24 cellular contexts compared by ENCODE assay signal in genomic region chr11:14746857-14747256, GRCh38.
DNase-seq lines count a peak whose midpoint lies in the region; ATAC-seq and TF ChIP-seq lines count a peak whose summit lies in the region.
"Had no signal": no experiment of that assay in that cellular context is flagged by ENCODE, and none has a peak within 500 bp of the region (broad histone marks: within the 10 kb centered on the region; RNA-seq: fewer than 3 reads in every experiment).

No MANE protein-coding gene starts in this region.

- H3K4me1 ChIP-seq in spleen, result peaks cover 0 to 8% (median 3%) of the 10 kb centered on the region in 6 donors
- H3K4me1 ChIP-seq: left ventricle myocardium inferior, tibial nerve had no signal

- H3K9me3 ChIP-seq in spleen, result no peaks in the 10 kb centered on the region
- H3K9me3 ChIP-seq: gastroesophageal sphincter, left ventricle myocardium inferior, tibial nerve had no signal

- peaks cover 53% of the 10 kb centered on the region for H3K4me1 Mint-ChIP-seq in activated CD4-positive, alpha-beta T cell treated with anti-CD3 and anti-CD28 coated beads, Interleukin-2, amount 10 ng/mL, durations not matched to agents 24 days and 14 days
- peaks cover 64% of the 10 kb centered on the region for H3K4me1 Mint-ChIP-seq in activated naive CD8-positive, alpha-beta T cell (ENCODE audit: low read depth)
- H3K4me1 Mint-ChIP-seq in nephron progenitor cell, result peaks cover 8% of the 10 kb centered on the region
- H3K4me1 Mint-ChIP-seq in natural killer cell treated with Interleukin-12 subunit alpha and Interleukin-12 subunit beta and Interleukin-15 and Interleukin-18, amount 100 ng/mL, for 72 hours (ENCODE audit: low read depth in 2 of 2), result peaks cover 10 to 28% of the 10 kb centered on the region in 2 donors
- H3K4me1 Mint-ChIP-seq: naive B cell had no signal

- H3K27ac Mint-ChIP-seq in activated CD4-positive, alpha-beta T cell treated with anti-CD3 and anti-CD28 coated beads, Interleukin-2, amount 10 ng/mL, durations not matched to agents 24 days and 14 days, result peak overlapping the region; percentile 3
- H3K27ac Mint-ChIP-seq in activated naive CD8-positive, alpha-beta T cell, result peak overlapping the region; percentile 89
- H3K27ac Mint-ChIP-seq in nephron progenitor cell, result peak overlapping the region; percentile 90
- H3K27ac Mint-ChIP-seq in natural killer cell treated with Interleukin-12 subunit alpha and Interleukin-12 subunit beta and Interleukin-15 and Interleukin-18, amount 100 ng/mL, for 72 hours, result peak overlapping the region in 1 of 2 donors; percentile 16
- H3K27ac Mint-ChIP-seq: activated CD4-positive, alpha-beta T cell treated with anti-CD3 and anti-CD28 coated beads for 36 hours had no signal

- ATAC-seq in natural killer cell treated with Interleukin-12 subunit alpha and Interleukin-12 subunit beta and Interleukin-15 and Interleukin-18, amount 100 ng/mL, for 72 hours, result no peak
- ATAC-seq: activated CD4-positive, alpha-beta T cell treated with anti-CD3 and anti-CD28 coated beads for 36 hours; gastroesophageal sphincter had no signal

- H3K4me3 ChIP-seq in spleen, result no peak overlapping the region
- H3K4me3 ChIP-seq: gastroesophageal sphincter, left ventricle myocardium inferior, PC-9, tibial nerve had no signal

- no peaks in the 10 kb centered on the region for H3K27me3 ChIP-seq in spleen (replicated peaks in 1 of 7)
- H3K27me3 ChIP-seq: gastroesophageal sphincter, tibial nerve had no signal

- peaks cover 43% of the 10 kb centered on the region for H3K36me3 Mint-ChIP-seq in activated CD4-positive, alpha-beta T cell treated with anti-CD3 and anti-CD28 coated beads, Interleukin-2, amount 10 ng/mL, durations not matched to agents 24 days and 14 days (ENCODE audit: low read depth)
- H3K36me3 Mint-ChIP-seq in activated naive CD8-positive, alpha-beta T cell, result peaks cover 30% of the 10 kb centered on the region
- H3K36me3 Mint-ChIP-seq in nephron progenitor cell (ENCODE audit: low read depth), result peaks cover 12% of the 10 kb centered on the region
- peaks cover 5% of the 10 kb centered on the region for H3K36me3 Mint-ChIP-seq in natural killer cell treated with Interleukin-12 subunit alpha and Interleukin-12 subunit beta and Interleukin-15 and Interleukin-18, amount 100 ng/mL, for 72 hours
- H3K36me3 Mint-ChIP-seq: naive B cell had no signal

- H3K4me3 Mint-ChIP-seq in activated CD4-positive, alpha-beta T cell treated with anti-CD3 and anti-CD28 coated beads, Interleukin-2, amount 10 ng/mL, durations not matched to agents 24 days and 14 days, result no peak overlapping the region
- H3K4me3 Mint-ChIP-seq in activated naive CD8-positive, alpha-beta T cell, result peak overlapping the region; percentile 42
- H3K4me3 Mint-ChIP-seq in nephron progenitor cell, result no peak overlapping the region
- H3K4me3 Mint-ChIP-seq in natural killer cell treated with Interleukin-12 subunit alpha and Interleukin-12 subunit beta and Interleukin-15 and Interleukin-18, amount 100 ng/mL, for 72 hours, result no peak overlapping the region
- H3K4me3 Mint-ChIP-seq: activated CD4-positive, alpha-beta T cell treated with anti-CD3 and anti-CD28 coated beads for 36 hours; naive B cell had no signal

- WGBS in spleen, 5 donors, result 85 to 93% (median 88%) methylated on average over 3 of the region's 3 CpGs

- TF ChIP-seq CTCF in nephron progenitor cell (IDR thresholded peaks at IDR 0.05) (no peak), spleen (IDR thresholded peaks at IDR 0.05 in 8 of 11, conservative IDR thresholded peaks at IDR 0.05 in 3 of 11) (no peak)

- DNase-seq in activated CD4-positive, alpha-beta T cell treated with anti-CD3 and anti-CD28 coated beads, Interleukin-2, amount 10 ng/mL, durations not matched to agents 24 days and 14 days, result no peak
- no peak for DNase-seq in activated CD4-positive, alpha-beta T cell treated with anti-CD3 and anti-CD28 coated beads for 1 hour
- DNase-seq in H4 (ENCODE audit: low spot score), result peak; percentile 35
- DNase-seq in nephron progenitor cell, result no peak
- DNase-seq in spleen, result no peak
- DNase-seq in DMS153 treated with DMSO at 0.1 percent for 48 hours (lab: John Stamatoyannopoulos, UW; ENCODE audit: unreplicated experiment), result no peak
- no peak for DNase-seq in natural killer cell treated with Interleukin-12 subunit alpha and Interleukin-12 subunit beta and Interleukin-15 and Interleukin-18, amount 100 ng/mL, for 72 hours (ENCODE audit: low spot score)
- DNase-seq: activated CD4-positive, alpha-beta T cell treated with anti-CD3 and anti-CD28 coated beads for 36 hours; DMS53; H7; hypothalamus; left ventricle myocardium inferior; naive B cell; NCI-H1048; NCI-H1694; NCI-H2171; NCI-H510A treated with DMSO at 0.1 percent for 48 hours; NK-92 treated with Interleukin-12 subunit alpha and Interleukin-12 subunit beta, amount 100 ng/mL, for 24 hours; PC-9; SHP77; SW 1271 had no signal

- no peaks in the 10 kb centered on the region for H3K27me3 Mint-ChIP-seq in activated CD4-positive, alpha-beta T cell treated with anti-CD3 and anti-CD28 coated beads, Interleukin-2, amount 10 ng/mL, durations not matched to agents 24 days and 14 days
- no peaks in the 10 kb centered on the region for H3K27me3 Mint-ChIP-seq in activated naive CD8-positive, alpha-beta T cell
- H3K27me3 Mint-ChIP-seq in nephron progenitor cell (ENCODE audit: low read depth, poor library complexity), result no peaks in the 10 kb centered on the region
- H3K27me3 Mint-ChIP-seq in natural killer cell treated with Interleukin-12 subunit alpha and Interleukin-12 subunit beta and Interleukin-15 and Interleukin-18, amount 100 ng/mL, for 72 hours, result peaks cover 0 to 3% of the 10 kb centered on the region in 2 donors
- H3K27me3 Mint-ChIP-seq: activated CD4-positive, alpha-beta T cell treated with anti-CD3 and anti-CD28 coated beads for 36 hours had no signal

- intact Hi-C loops in activated CD4-positive, alpha-beta T cell treated with anti-CD3 and anti-CD28 coated beads, Interleukin-2, amount 10 ng/mL, durations not matched to agents 24 days and 14 days (cut with micrococcal nuclease), result no loop called here
- intact Hi-C loops in spleen (cut with DNase I; ENCODE audit: low total_unique reads), result no loop called here

- H3K36me3 ChIP-seq in spleen, result no peaks in the 10 kb centered on the region
- H3K36me3 ChIP-seq: gastroesophageal sphincter, left ventricle myocardium inferior, tibial nerve had no signal

- H3K27ac ChIP-seq in spleen, result no peak overlapping the region
- H3K27ac ChIP-seq: gastroesophageal sphincter, left ventricle myocardium inferior, PC-9, tibial nerve had no signal

- peaks cover 17% of the 10 kb centered on the region for H3K9me3 Mint-ChIP-seq in activated CD4-positive, alpha-beta T cell treated with anti-CD3 and anti-CD28 coated beads, Interleukin-2, amount 10 ng/mL, durations not matched to agents 24 days and 14 days
- peaks cover 20% of the 10 kb centered on the region for H3K9me3 Mint-ChIP-seq in activated naive CD8-positive, alpha-beta T cell (ENCODE audit: low read depth)
- H3K9me3 Mint-ChIP-seq in nephron progenitor cell, result peaks cover 14% of the 10 kb centered on the region
- H3K9me3 Mint-ChIP-seq in natural killer cell treated with Interleukin-12 subunit alpha and Interleukin-12 subunit beta and Interleukin-15 and Interleukin-18, amount 100 ng/mL, for 72 hours, result no peaks in the 10 kb centered on the region

- no peak for TF ChIP-seq POLR2A in spleen (IDR thresholded peaks at IDR 0.05)
